Comparison of ENCODE assay signal across 19 cellular contexts in genomic region chr5:57258943-57259342, GRCh38.
DNase-seq lines count a peak whose midpoint lies in the region; ATAC-seq and TF ChIP-seq lines count a peak whose summit lies in the region.
"Had no signal": no experiment of that assay in that cellular context is flagged by ENCODE, and none has a peak within 500 bp of the region (broad histone marks: within the 10 kb centered on the region; RNA-seq: fewer than 3 reads in every experiment).

No MANE protein-coding gene starts in this region.

- peaks cover 17 to 81% (median 30%) of the 10 kb centered on the region in 3 experiments for H3K36me3 ChIP-seq in naive thymus-derived CD4-positive, alpha-beta T cell (ENCODE audit: control insufficient read depth in 2 of 3, insufficient read depth in 3 of 3, low read length in 3 of 3)

- H3K4me3 Mint-ChIP-seq in activated T-cell treated with anti-CD3 and anti-CD28 coated beads, Interleukin-2, amount 50 U/mL, for 24 hours, result no peak overlapping the region
- no peak overlapping the region for H3K4me3 Mint-ChIP-seq in CD4-positive, alpha-beta T cell
- H3K4me3 Mint-ChIP-seq in activated T-helper 17 cell treated with anti-CD3 and anti-CD28 coated beads, Interleukin-2, amount 50 U/mL, for 72 hours, result peak overlapping the region; percentile 34
- H3K4me3 Mint-ChIP-seq in naive thymus-derived CD4-positive, alpha-beta T cell, result no peak overlapping the region
- no peak overlapping the region for H3K4me3 Mint-ChIP-seq in activated CD8-positive, alpha-beta memory T cell treated with anti-CD3 and anti-CD28 coated beads, Interleukin-2, amount 10 ng/mL, durations not matched to agents 7 days and 5 days
- H3K4me3 Mint-ChIP-seq: CD8-positive, alpha-beta memory T cell had no signal

- TF ChIP-seq CTCF in CD4-positive, alpha-beta T cell (IDR thresholded peaks at IDR 0.05), result no peak

- H3K9me3 ChIP-seq in CD4-positive, alpha-beta T cell (ENCODE audit: control insufficient read depth, low read length), result no peaks in the 10 kb centered on the region
- no peaks in the 10 kb centered on the region for H3K9me3 ChIP-seq in naive thymus-derived CD4-positive, alpha-beta T cell (ENCODE audit: control insufficient read depth in 2 of 3, low read length in 3 of 3)
- H3K9me3 ChIP-seq: BLaER1 had no signal

- intact Hi-C loops in CD4-positive, alpha-beta T cell (cut with DNase I, micrococcal nuclease), result no loop called here
- intact Hi-C loops in naive thymus-derived CD4-positive, alpha-beta T cell (cut with micrococcal nuclease), result loop anchor here in 1 of 2 donors (2.0 kb wide), 1 partner anchor 14 kb away; no protein-coding TSS in a partner anchor

- no peaks in the 10 kb centered on the region for H3K27me3 Mint-ChIP-seq in activated T-cell treated with anti-CD3 and anti-CD28 coated beads, Interleukin-2, amount 50 U/mL, for 24 hours
- no peaks in the 10 kb centered on the region for H3K27me3 Mint-ChIP-seq in CD4-positive, alpha-beta T cell
- no peaks in the 10 kb centered on the region for H3K27me3 Mint-ChIP-seq in activated T-helper 17 cell treated with anti-CD3 and anti-CD28 coated beads, Interleukin-2, amount 50 U/mL, for 72 hours
- no peaks in the 10 kb centered on the region for H3K27me3 Mint-ChIP-seq in naive thymus-derived CD4-positive, alpha-beta T cell
- H3K27me3 Mint-ChIP-seq in activated CD8-positive, alpha-beta memory T cell treated with anti-CD3 and anti-CD28 coated beads, Interleukin-2, amount 10 ng/mL, durations not matched to agents 7 days and 5 days, result no peaks in the 10 kb centered on the region
- H3K27me3 Mint-ChIP-seq: CD8-positive, alpha-beta memory T cell had no signal

- POLR2A ChIA-PET in CD4-positive, alpha-beta T cell (lab: Charles Lee), result no interaction called here
- POLR2A ChIA-PET in naive thymus-derived CD4-positive, alpha-beta T cell (lab: Charles Lee), result no interaction called here

- no peaks in the 10 kb centered on the region for H3K27me3 ChIP-seq in CD4-positive, alpha-beta T cell (ENCODE audit: control insufficient read depth, insufficient read depth, low read length)
- no peaks in the 10 kb centered on the region for H3K27me3 ChIP-seq in naive thymus-derived CD4-positive, alpha-beta T cell (ENCODE audit: control insufficient read depth in 2 of 2, insufficient read depth in 2 of 2, low read length in 2 of 2)
- H3K27me3 ChIP-seq: BLaER1 had no signal

- peak overlapping the region; percentile 86 for H3K27ac Mint-ChIP-seq in activated T-cell treated with anti-CD3 and anti-CD28 coated beads, Interleukin-2, amount 50 U/mL, for 24 hours
- peak overlapping the region; percentile 57 for H3K27ac Mint-ChIP-seq in CD4-positive, alpha-beta T cell
- peak overlapping the region; percentile 27 for H3K27ac Mint-ChIP-seq in activated T-helper 17 cell treated with anti-CD3 and anti-CD28 coated beads, Interleukin-2, amount 50 U/mL, for 72 hours
- H3K27ac Mint-ChIP-seq in naive thymus-derived CD4-positive, alpha-beta T cell, result peak overlapping the region in 7 of 9 donors; percentile 21 to 81 (median 69)
- H3K27ac Mint-ChIP-seq in activated CD8-positive, alpha-beta memory T cell treated with anti-CD3 and anti-CD28 coated beads, Interleukin-2, amount 10 ng/mL, durations not matched to agents 7 days and 5 days, result no peak overlapping the region

- H3K9me3 Mint-ChIP-seq in activated T-cell treated with anti-CD3 and anti-CD28 coated beads, Interleukin-2, amount 50 U/mL, for 24 hours, result no peaks in the 10 kb centered on the region
- H3K9me3 Mint-ChIP-seq in CD4-positive, alpha-beta T cell, result no peaks in the 10 kb centered on the region
- H3K9me3 Mint-ChIP-seq in activated T-helper 17 cell treated with anti-CD3 and anti-CD28 coated beads, Interleukin-2, amount 50 U/mL, for 72 hours, result no peaks in the 10 kb centered on the region
- H3K9me3 Mint-ChIP-seq in naive thymus-derived CD4-positive, alpha-beta T cell, result no peaks in the 10 kb centered on the region
- no peaks in the 10 kb centered on the region for H3K9me3 Mint-ChIP-seq in activated CD8-positive, alpha-beta memory T cell treated with anti-CD3 and anti-CD28 coated beads, Interleukin-2, amount 10 ng/mL, durations not matched to agents 7 days and 5 days (ENCODE audit: low read depth)
- H3K9me3 Mint-ChIP-seq: CD8-positive, alpha-beta memory T cell had no signal

- H3K36me3 Mint-ChIP-seq in activated T-cell treated with anti-CD3 and anti-CD28 coated beads, Interleukin-2, amount 50 U/mL, for 24 hours (ENCODE audit: low read depth), result peaks cover 98% of the 10 kb centered on the region
- H3K36me3 Mint-ChIP-seq in CD4-positive, alpha-beta T cell (ENCODE audit: low read depth), result peaks cover 95% of the 10 kb centered on the region
- peaks cover 100% of the 10 kb centered on the region for H3K36me3 Mint-ChIP-seq in activated T-helper 17 cell treated with anti-CD3 and anti-CD28 coated beads, Interleukin-2, amount 50 U/mL, for 72 hours (ENCODE audit: low read depth)
- peaks cover 16 to 74% (median 46%) of the 10 kb centered on the region in 5 donors for H3K36me3 Mint-ChIP-seq in naive thymus-derived CD4-positive, alpha-beta T cell
- H3K36me3 Mint-ChIP-seq in activated CD8-positive, alpha-beta memory T cell treated with anti-CD3 and anti-CD28 coated beads, Interleukin-2, amount 10 ng/mL, durations not matched to agents 7 days and 5 days, result peaks cover 67% of the 10 kb centered on the region

- H3K4me1 Mint-ChIP-seq in activated T-cell treated with anti-CD3 and anti-CD28 coated beads, Interleukin-2, amount 50 U/mL, for 24 hours (ENCODE audit: low read depth), result peaks cover 59% of the 10 kb centered on the region
- peaks cover 23% of the 10 kb centered on the region for H3K4me1 Mint-ChIP-seq in CD4-positive, alpha-beta T cell (ENCODE audit: low read depth)
- peaks cover 33% of the 10 kb centered on the region for H3K4me1 Mint-ChIP-seq in activated T-helper 17 cell treated with anti-CD3 and anti-CD28 coated beads, Interleukin-2, amount 50 U/mL, for 72 hours
- H3K4me1 Mint-ChIP-seq in naive thymus-derived CD4-positive, alpha-beta T cell, result peaks cover 5 to 45% (median 26%) of the 10 kb centered on the region in 7 donors
- peaks cover 16% of the 10 kb centered on the region for H3K4me1 Mint-ChIP-seq in activated CD8-positive, alpha-beta memory T cell treated with anti-CD3 and anti-CD28 coated beads, Interleukin-2, amount 10 ng/mL, durations not matched to agents 7 days and 5 days

- no peak for ATAC-seq in CD4-positive, alpha-beta T cell (ENCODE audit: poor library complexity)
- no peak for ATAC-seq in activated T-helper 17 cell treated with anti-CD3 and anti-CD28 coated beads, Interleukin-2, amount 50 U/mL, for 72 hours (replicated peaks)
- ATAC-seq in naive thymus-derived CD4-positive, alpha-beta T cell, result no peak
- no peak for ATAC-seq in activated CD8-positive, alpha-beta memory T cell treated with anti-CD3 and anti-CD28 coated beads, Interleukin-2, amount 10 ng/mL, durations not matched to agents 7 days and 5 days
- no peak for ATAC-seq in HG02840 (IDR thresholded peaks at IDR 0.05; ENCODE audit: low FRiP score, unreplicated experiment)

- CTCF ChIA-PET in CD4-positive, alpha-beta T cell (lab: Charles Lee), result no interaction called here
- CTCF ChIA-PET in naive thymus-derived CD4-positive, alpha-beta T cell (lab: Charles Lee), result no interaction called here
- CTCF ChIA-PET in activated CD8-positive, alpha-beta memory T cell treated with anti-CD3 and anti-CD28 coated beads, Interleukin-2, amount 10 ng/mL, durations not matched to agents 7 days and 5 days (lab: Charles Lee), result no interaction called here

- DNase-seq in activated T-cell treated with anti-CD3 and anti-CD28 coated beads, Interleukin-2, amount 50 U/mL, for 24 hours, result no peak
- no peak for DNase-seq in activated T-cell treated with anti-CD3 and anti-CD28 coated beads, Interleukin-2, amount 50 U/mL, for 1 hour
- no peak for DNase-seq in CD4-positive, alpha-beta T cell
- no peak for DNase-seq in naive thymus-derived CD4-positive, alpha-beta T cell
- no peak for DNase-seq in activated CD8-positive, alpha-beta memory T cell treated with anti-CD3 and anti-CD28 coated beads, Interleukin-2, amount 10 ng/mL, durations not matched to agents 7 days and 5 days
- DNase-seq: CD8-positive, alpha-beta memory T cell; GM23248; HCEC 1CT; NCI-H1417; NCI-H187 treated with DMSO at 0.1 percent for 48 hours; NCI-H345; NCI-H524 treated with DMSO at 0.1 percent for 48 hours; PC-9; SIG-M5 had no signal

- no peak overlapping the region for H3K27ac ChIP-seq in CD4-positive, alpha-beta T cell (ENCODE audit: low read depth, low read length)
- H3K27ac ChIP-seq in naive thymus-derived CD4-positive, alpha-beta T cell (ENCODE audit: low read depth, low read length), result no peak overlapping the region
- H3K27ac ChIP-seq: BLaER1, GM23248, KMS-11, PC-9, RWPE1 had no signal

- no peak overlapping the region for H3K4me3 ChIP-seq in naive thymus-derived CD4-positive, alpha-beta T cell (ENCODE audit: low read length)
- H3K4me3 ChIP-seq: BLaER1, GM23248, PC-9 had no signal

- no peaks in the 10 kb centered on the region for H3K4me1 ChIP-seq in naive thymus-derived CD4-positive, alpha-beta T cell (ENCODE audit: control insufficient read depth in 2 of 2, insufficient read depth in 2 of 2, low read length in 2 of 2)
